Comparison of ENCODE assay signal across 1 cellular context in the genomic region with DNA sequence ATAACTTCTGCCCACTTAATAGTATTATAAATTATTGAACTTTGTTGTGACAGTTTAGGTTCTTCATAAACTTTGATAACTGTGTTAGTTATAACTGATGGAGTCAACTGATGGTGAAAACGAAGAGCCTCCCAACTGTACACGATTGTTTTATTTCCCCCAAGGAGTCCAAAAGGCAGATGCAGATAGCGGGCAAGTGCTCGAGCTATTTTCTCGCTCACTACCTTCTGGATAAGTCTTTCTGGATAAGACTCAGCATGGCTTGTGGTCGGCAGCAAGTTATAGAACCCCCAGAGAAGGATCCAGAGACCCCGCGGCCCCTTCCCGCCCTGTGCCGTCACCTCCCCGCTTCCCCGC.
TF ChIP-seq lines count a peak whose summit lies in the region.

No MANE protein-coding gene starts in this region.

TF ChIP-seq in K562, 482 proteins besides CTCF, POLR2A, EP300 and RAD21 (continued from another document):
- TF ChIP-seq NR2C1 (IDR thresholded peaks at IDR 0.05), result 0 out of 2 replicates have a peak, but pooled peaks have one; percentile 11
- TF ChIP-seq NR2C1 (tag; IDR thresholded peaks at IDR 0.05), result no peak
- no peak for TF ChIP-seq CBX1 (IDR thresholded peaks at IDR 0.05; ENCODE audit: low read depth)
- TF ChIP-seq, protein P1, sequence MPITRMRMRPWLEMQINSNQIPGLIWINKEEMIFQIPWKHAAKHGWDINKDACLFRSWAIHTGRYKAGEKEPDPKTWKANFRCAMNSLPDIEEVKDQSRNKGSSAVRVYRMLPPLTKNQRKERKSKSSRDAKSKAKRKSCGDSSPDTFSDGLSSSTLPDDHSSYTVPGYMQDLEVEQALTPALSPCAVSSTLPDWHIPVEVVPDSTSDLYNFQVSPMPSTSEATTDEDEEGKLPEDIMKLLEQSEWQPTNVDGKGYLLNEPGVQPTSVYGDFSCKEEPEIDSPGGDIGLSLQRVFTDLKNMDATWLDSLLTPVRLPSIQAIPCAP (CRISPR knock-in tag; IDR thresholded peaks at IDR 0.05; ENCODE audit: borderline replicate concordance), result no peak
- TF ChIP-seq HMG20B (CRISPR knock-in tag; IDR thresholded peaks at IDR 0.05), result no peak
- no peak for TF ChIP-seq MIER1 (IDR thresholded peaks at IDR 0.05; ENCODE audit: low read depth)
- TF ChIP-seq NCOR1 (IDR thresholded peaks at IDR 0.05), result 0 out of 2 replicates have a peak, but pooled peaks have one; percentile 24
- TF ChIP-seq TCF3 (CRISPR knock-in tag; IDR thresholded peaks at IDR 0.05), result 0 out of 2 replicates have a peak, but pooled peaks have one; percentile 1
- TF ChIP-seq POLR3A (IDR thresholded peaks at IDR 0.05; ENCODE audit: borderline replicate concordance, extremely low read depth, insufficient read depth, insufficient read length), result no peak
- no peak for TF ChIP-seq CCAR2 (IDR thresholded peaks at IDR 0.05; ENCODE audit: low read depth, low read length)
- TF ChIP-seq PYGO2 (tag; IDR thresholded peaks at IDR 0.05), result no peak
- 0 out of 2 replicates have a peak, but pooled peaks have one; percentile 9 for TF ChIP-seq RFX1 (IDR thresholded peaks at IDR 0.05)
TF ChIP-seq in K562: peak in this region for 8.
